ENCODE assay signal across 1 cellular context in genomic region chr6:36967757-36968156, GRCh38.
TF ChIP-seq lines count a peak whose summit lies in the region.

No MANE protein-coding gene starts in this region.

TF ChIP-seq in GM12891, 5 proteins besides CTCF, POLR2A, EP300 and RAD21:
- peak; percentile 51; the same call in 1 of the 2 replicates for TF ChIP-seq POLR2AphosphoS5 (IDR thresholded peaks at IDR 0.05; ENCODE audit: low read depth, low read length)
- TF ChIP-seq SPI1 (IDR thresholded peaks at IDR 0.05; ENCODE audit: low read depth, low read length), result no peak
